Comparison of ENCODE assay signal across 1 cellular context in the genomic region with DNA sequence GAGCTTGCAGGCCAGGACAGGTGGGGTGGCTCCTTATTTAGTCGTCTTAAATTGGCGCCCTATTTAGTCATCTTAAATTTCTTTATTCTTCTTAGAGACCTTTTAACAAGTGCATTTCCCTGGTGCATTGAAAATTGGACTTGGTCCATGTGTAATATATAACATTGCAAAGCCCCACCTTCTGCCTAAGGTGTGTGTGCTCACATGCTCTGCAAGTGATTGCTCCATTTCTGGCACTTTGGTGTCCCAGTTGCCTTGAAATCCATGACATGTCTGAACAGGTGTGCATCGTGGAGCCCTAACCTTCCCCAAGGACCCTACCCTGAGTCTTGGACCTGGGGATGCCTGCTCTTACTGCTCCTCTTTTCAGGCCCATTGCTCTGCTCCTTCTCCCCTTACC. TPM values are rescaled to one million over a fixed set of nuclear protein-coding genes. Genes with fewer than 3 reads are reported as not detected.
"Had no signal": no experiment of that assay in that cellular context is flagged by ENCODE, and none has a peak within 500 bp of the region (broad histone marks: within the 10 kb centered on the region; RNA-seq: fewer than 3 reads in every experiment).

No MANE protein-coding gene starts in this region.

RNA-seq across cellular contexts. Expression of gene PAX8, which starts 35.5 kb away (rescaled TPM):
- total RNA-seq: chondrocyte had no signal
